In the genomic region with DNA sequence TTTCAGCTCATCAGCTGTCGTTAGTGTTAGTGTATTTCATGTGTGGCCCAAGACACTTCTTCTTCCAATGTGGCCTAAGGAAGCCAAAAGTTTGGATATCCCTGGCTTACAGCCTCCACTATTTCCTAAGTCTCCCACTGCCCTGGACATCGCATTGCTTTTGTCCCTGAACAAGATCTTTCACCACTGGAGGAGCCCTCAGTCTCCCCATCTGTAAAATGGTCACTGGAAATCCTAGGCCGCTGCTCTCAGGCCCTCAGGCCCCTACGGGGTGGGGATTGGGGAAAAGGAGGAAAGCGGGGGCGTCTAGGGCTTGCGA, we compare ENCODE assay signal across 8 cellular contexts. TPM values are rescaled to one million over a fixed set of nuclear protein-coding genes. Genes with fewer than 3 reads are reported as not detected.
DNase-seq lines count a peak whose midpoint lies in the region; ATAC-seq and TF ChIP-seq lines count a peak whose summit lies in the region.

No MANE protein-coding gene starts in this region.

- WGBS in body of pancreas, 2 donors: 25 to 41% methylated on average over 6 to 7 of the region's 7 CpGs
- 35 to 71% methylated on average over 1 to 7 of the region's 7 CpGs for WGBS in upper lobe of left lung, 2 donors

- no peaks in the 10 kb centered on the region for H3K27me3 ChIP-seq in body of pancreas
- H3K27me3 ChIP-seq in upper lobe of left lung: no peaks in the 10 kb centered on the region

- TF ChIP-seq EP300 in upper lobe of left lung (IDR thresholded peaks at IDR 0.05): no peak

- H3K27ac ChIP-seq in body of pancreas: peak overlapping the region in 3 of 4 donors; percentile 91 to 96 (median 92)
- H3K27ac ChIP-seq in upper lobe of left lung: peak overlapping the region; percentile 76 to 95 (median 82)

- H3K9me3 ChIP-seq in body of pancreas: no peaks in the 10 kb centered on the region
- H3K9me3 ChIP-seq in upper lobe of left lung: no peaks in the 10 kb centered on the region

- peaks cover 25% of the 10 kb centered on the region for H3K27me3 Mint-ChIP-seq in activated naive CD4-positive, alpha-beta T cell treated with anti-CD3 and anti-CD28 coated beads, Interleukin-2, amount 10 ng/mL, durations not matched to agents 7 days and 5 days
- H3K27me3 Mint-ChIP-seq in mesothelial cell of epicardium (ENCODE audit: low read depth): peaks cover 3% of the 10 kb centered on the region

- H3K36me3 ChIP-seq in body of pancreas (replicated peaks in 1 of 2; ENCODE audit: insufficient read depth in 1 of 2, low read depth in 2 of 2) (no peaks in the 10 kb centered on the region), upper lobe of left lung (no peaks in the 10 kb centered on the region)

- H3K4me1 ChIP-seq in body of pancreas: peaks cover 51% of the 10 kb centered on the region
- peaks cover 22 to 41% (median 26%) of the 10 kb centered on the region in 4 donors for H3K4me1 ChIP-seq in upper lobe of left lung

- H3K4me3 Mint-ChIP-seq in activated naive CD4-positive, alpha-beta T cell treated with anti-CD3 and anti-CD28 coated beads, Interleukin-2, amount 10 ng/mL, durations not matched to agents 7 days and 5 days: peak overlapping the region; percentile 68
- H3K4me3 Mint-ChIP-seq in mesothelial cell of epicardium: peak overlapping the region; percentile 54

- peaks cover 39% of the 10 kb centered on the region for H3K4me1 Mint-ChIP-seq in activated naive CD4-positive, alpha-beta T cell treated with anti-CD3 and anti-CD28 coated beads, Interleukin-2, amount 10 ng/mL, durations not matched to agents 7 days and 5 days
- peaks cover 6% of the 10 kb centered on the region for H3K4me1 Mint-ChIP-seq in mesothelial cell of epicardium

- TF ChIP-seq POLR2A in body of pancreas (IDR thresholded peaks at IDR 0.05): no peak
- TF ChIP-seq POLR2A in upper lobe of left lung (IDR thresholded peaks at IDR 0.05): no peak

- intact Hi-C loops in body of pancreas (cut with DNase I): no loop called here

- H3K4me3 ChIP-seq in body of pancreas (no peak overlapping the region), upper lobe of left lung (peak overlapping the region in 3 of 4 donors; percentile 95 to 98 (median 97))

- DNase-seq in activated naive CD4-positive, alpha-beta T cell treated with anti-CD3 and anti-CD28 coated beads, Interleukin-2, amount 10 ng/mL, durations not matched to agents 7 days and 5 days: no peak
- no peak for DNase-seq in activated naive CD4-positive, alpha-beta T cell treated with anti-CD3 and anti-CD28 coated beads, Interleukin-2, amount 50 U/mL, for 16 hours
- DNase-seq in body of pancreas: no peak
- no peak for DNase-seq in mesothelial cell of epicardium (ENCODE audit: low spot score in 2 of 2, unreplicated experiment in 2 of 2)
- DNase-seq in upper lobe of left lung: no peak
- DNase-seq in NCI-H1436 treated with DMSO at 0.1 percent for 48 hours (lab: John Stamatoyannopoulos, UW): no peak
- DNase-seq in cerebellum (ENCODE audit: low spot score): no peak

- peak in 1 of 7 experiments; percentile 6 for TF ChIP-seq CTCF in body of pancreas (IDR thresholded peaks at IDR 0.05)
- TF ChIP-seq CTCF in mesothelial cell of epicardium (IDR thresholded peaks at IDR 0.05; ENCODE audit: unreplicated experiment): no peak
- TF ChIP-seq CTCF in upper lobe of left lung (IDR thresholded peaks at IDR 0.05): no peak

- ATAC-seq in body of pancreas (no peak), upper lobe of left lung (ENCODE audit: low FRiP score in 2 of 2) (no peak), GM19351 (IDR thresholded peaks at IDR 0.05; ENCODE audit: unreplicated experiment) (no peak)

- CTCF ChIA-PET in activated naive CD4-positive, alpha-beta T cell treated with anti-CD3 and anti-CD28 coated beads, Interleukin-2, amount 10 ng/mL, durations not matched to agents 7 days and 5 days (lab: Charles Lee): interaction anchor here (0.9 kb wide), 1 partner anchor 24 kb away, joined by 3 read pairs; no protein-coding TSS in a partner anchor

- H3K27ac Mint-ChIP-seq in activated naive CD4-positive, alpha-beta T cell treated with anti-CD3 and anti-CD28 coated beads, Interleukin-2, amount 10 ng/mL, durations not matched to agents 7 days and 5 days: no peak overlapping the region
- no peak overlapping the region for H3K27ac Mint-ChIP-seq in mesothelial cell of epicardium

- no peaks in the 10 kb centered on the region for H3K9me3 Mint-ChIP-seq in activated naive CD4-positive, alpha-beta T cell treated with anti-CD3 and anti-CD28 coated beads, Interleukin-2, amount 10 ng/mL, durations not matched to agents 7 days and 5 days
- no peaks in the 10 kb centered on the region for H3K9me3 Mint-ChIP-seq in mesothelial cell of epicardium

- H3K36me3 Mint-ChIP-seq in activated naive CD4-positive, alpha-beta T cell treated with anti-CD3 and anti-CD28 coated beads, Interleukin-2, amount 10 ng/mL, durations not matched to agents 7 days and 5 days: peaks cover 16% of the 10 kb centered on the region
- H3K36me3 Mint-ChIP-seq in mesothelial cell of epicardium: no peaks in the 10 kb centered on the region

RNA-seq across cellular contexts. Expression of gene LDLRAP1, which starts 0.3 kb away (rescaled TPM):
- 10 to 100 TPM; 20.8 to 23.7 TPM for total RNA-seq in body of pancreas
- 9.1 to 10.0 TPM (median 9.9 TPM) in 3 replicates for total RNA-seq in mesothelial cell of epicardium
- total RNA-seq in upper lobe of left lung: 10 to 100 TPM; 16.7 to 36.1 (median 30.5) TPM
- total RNA-seq in cerebellum: 3.1 TPM

Comparison
In these comparisons a context has a peak if more than half of its experiments do, and no peak if none do; other contexts are left out.
1. H3K4me3 ChIP-seq: peak in upper lobe of left lung (3 of 4); none in body of pancreas (0 of 2).